In genomic region chr15:25416693-25417092, GRCh38 we compare ENCODE assay signal across 10 cellular contexts. TPM values are rescaled to one million over a fixed set of nuclear protein-coding genes. Genes with fewer than 3 reads are reported as not detected.
A peak's percentile ranks its signal among the peaks of the same experiment; 100 is the strongest.
DNase-seq lines count a peak whose midpoint lies in the region; ATAC-seq, FAIRE-seq and TF ChIP-seq lines count a peak whose summit lies in the region.
"Had no signal": no experiment of that assay in that cellular context is flagged by ENCODE, and none has a peak within 500 bp of the region (broad histone marks: within the 10 kb centered on the region; RNA-seq: fewer than 3 reads in every experiment).

No MANE protein-coding gene starts in this region.

- intact Hi-C loops in kidney (cut with DNase I), result no loop called here

- H3K9ac ChIP-seq in KMS-11, result no peak overlapping the region; the same call in 1 of the 2 replicates
- H3K9ac ChIP-seq in kidney (ENCODE audit: low read length in 2 of 2), result no peak overlapping the region

- H3K9me3 ChIP-seq in kidney (ENCODE audit: control insufficient read depth in 1 of 2, low read length in 2 of 2), result no peaks in the 10 kb centered on the region
- peaks cover 0 to 12% (median 4%) of the 10 kb centered on the region in 4 donors for H3K9me3 ChIP-seq in tibial nerve
- H3K9me3 ChIP-seq: SJSA1 had no signal

- WGBS in tibial nerve, 2 donors, result 77 to 83% methylated on average over 3 of the region's 3 CpGs

- H3K36me3 ChIP-seq in KMS-11 (ENCODE audit: insufficient read depth), result no peaks in the 10 kb centered on the region
- H3K36me3 ChIP-seq in kidney (ENCODE audit: control insufficient read depth in 1 of 2, insufficient read depth in 2 of 2, low read length in 2 of 2), result no peaks in the 10 kb centered on the region
- H3K36me3 ChIP-seq in tibial nerve, result peaks cover 0 to 18% (median 0%) of the 10 kb centered on the region in 3 donors

- H3K27ac ChIP-seq in KMS-11 (peak overlapping the region; percentile 72), kidney (ENCODE audit: low read depth in 2 of 2, low read length in 2 of 2) (no peak overlapping the region), tibial nerve (no peak overlapping the region)
- H3K27ac ChIP-seq: SJSA1 had no signal

- H2AFZ ChIP-seq in KMS-11 (ENCODE audit: low read depth), result no peak overlapping the region

- no peak for FAIRE-seq in kidney (lab: Jason Lieb, UNC)

- H3K79me2 ChIP-seq in KMS-11 (ENCODE audit: insufficient read depth, low read depth), result peaks cover 40% of the 10 kb centered on the region; the same call in 1 of the 2 replicates

- H3K4me3 ChIP-seq in KMS-11 (IDR thresholded peaks at IDR 0.05; ENCODE audit: insufficient read depth, low read depth, low read length) (no peak overlapping the region), epithelial cell of proximal tubule (ENCODE audit: low read depth, low read length) (peak overlapping the region; percentile 26), kidney (ENCODE audit: low read length in 2 of 2) (no peak overlapping the region), tibial nerve (no peak overlapping the region)
- H3K4me3 ChIP-seq: SJSA1 had no signal

- TF ChIP-seq POLR2A in tibial nerve (IDR thresholded peaks at IDR 0.05), result no peak

- no peak for TF ChIP-seq CTCF in KMS-11 (conservative IDR thresholded peaks at IDR 0.05; ENCODE audit: low read depth, low read length)
- no peak for TF ChIP-seq CTCF in epithelial cell of proximal tubule (conservative IDR thresholded peaks at IDR 0.05; ENCODE audit: low read depth, low read length)
- TF ChIP-seq CTCF in kidney (IDR thresholded peaks at IDR 0.05; ENCODE audit: borderline replicate concordance, extremely low read depth, insufficient read depth), result no peak
- TF ChIP-seq CTCF in tibial nerve (IDR thresholded peaks at IDR 0.05), result no peak

- DNase-seq in Daoy (ENCODE audit: low read depth) (peak; percentile 32), epithelial cell of proximal tubule (ENCODE audit: low read depth) (peak; percentile 84), kidney (no peak), CD1c-positive myeloid dendritic cell (ENCODE audit: extremely low spot score) (no peak), tibial nerve (ENCODE audit: low spot score in 2 of 2) (no peak)
- DNase-seq: KG1 had no signal

- no peak for TF ChIP-seq EP300 in tibial nerve (IDR thresholded peaks at IDR 0.05)

- H3K4me1 ChIP-seq in KMS-11 (ENCODE audit: low read depth, poor library complexity, severe bottlenecking) (peaks cover 23% of the 10 kb centered on the region), kidney (ENCODE audit: control insufficient read depth in 1 of 2, insufficient read depth in 1 of 2, low read depth in 1 of 2, low read length in 2 of 2) (peaks cover 3 to 10% of the 10 kb centered on the region in 2 donors), tibial nerve (peaks cover 0 to 25% (median 0%) of the 10 kb centered on the region in 4 donors)
- H3K4me1 ChIP-seq: SJSA1 had no signal

- peak overlapping the region; percentile 21; the same call in 1 of the 2 replicates for H3K4me2 ChIP-seq in KMS-11

- no peaks in the 10 kb centered on the region for H4K20me1 ChIP-seq in KMS-11 (ENCODE audit: insufficient read depth)

- H3K27me3 ChIP-seq in KMS-11 (ENCODE audit: insufficient read depth, low read depth) (no peaks in the 10 kb centered on the region), tibial nerve (no peaks in the 10 kb centered on the region)
- H3K27me3 ChIP-seq: SJSA1 had no signal

- ATAC-seq in GM19395 (IDR thresholded peaks at IDR 0.05; ENCODE audit: unreplicated experiment), result peak; percentile 57
- no peak for ATAC-seq in HG03520 (IDR thresholded peaks at IDR 0.05; ENCODE audit: unreplicated experiment)

RNA-seq across cellular contexts. Expression of gene UBE3A, which starts 22.1 kb away (rescaled TPM):
- total RNA-seq in Daoy (2014; rRNA removed; shearing (Covaris generic)), result 51.7 and 58.6 TPM in 2 replicates
- total RNA-seq in epithelial cell of proximal tubule (48.8 and 60.8 TPM in 2 replicates), kidney (103 TPM), tibial nerve (10 to 100 TPM; 63.0 to 83.0 (median 77.1) TPM)
- 22.3 TPM for polyA plus RNA-seq in kidney (ENCODE audit: insufficient read depth, low read depth, low replicate concordance)

Comparison
In these comparisons a context has a peak if more than half of its experiments do, and no peak if none do; other contexts are left out.
1. DNase-seq: peak in Daoy (single experiment) and epithelial cell of proximal tubule (single experiment); none in kidney (single experiment), CD1c-positive myeloid dendritic cell (single experiment) and tibial nerve (0 of 2).